ENCODE assay signal across 18 cellular contexts in genomic region chr3:74053970-74054369, GRCh38.
"Had no signal": no experiment of that assay in that cellular context is flagged by ENCODE, and none has a peak within 500 bp of the region (broad histone marks: within the 10 kb centered on the region; RNA-seq: fewer than 3 reads in every experiment).

No MANE protein-coding gene starts in this region.

- H3K27ac ChIP-seq: coronary artery, dorsolateral prefrontal cortex, esophagus muscularis mucosa, foreskin keratinocyte, gastroesophageal sphincter, heart right ventricle, left ventricle myocardium inferior, lower lobe of right lung had no signal

- ATAC-seq: foreskin keratinocyte; gastroesophageal sphincter; left colon; left lobe of liver; lower lobe of right lung; mucosa of descending colon; naive thymus-derived CD8-positive, alpha-beta T cell had no signal

- H3K9me3 ChIP-seq: esophagus muscularis mucosa, gastroesophageal sphincter, left ventricle myocardium inferior, lower lobe of right lung, mucosa of descending colon had no signal

- H3K36me3 ChIP-seq: esophagus muscularis mucosa, gastroesophageal sphincter, heart right ventricle, left ventricle myocardium inferior, lower lobe of right lung had no signal

- DNase-seq: dermis blood vessel endothelial cell; dorsolateral prefrontal cortex; effector CD4-positive, alpha-beta T cell; effector memory CD4-positive, alpha-beta T cell; foreskin keratinocyte; heart right ventricle; hippocampal formation; left colon; left ventricle myocardium inferior; lower lobe of right lung; mesenchymal stem cell; mucosa of descending colon; naive B cell; naive thymus-derived CD8-positive, alpha-beta T cell had no signal

- H3K27me3 ChIP-seq: dorsolateral prefrontal cortex, esophagus muscularis mucosa, foreskin keratinocyte, gastroesophageal sphincter, heart right ventricle had no signal

- H3K4me3 ChIP-seq: coronary artery, dorsolateral prefrontal cortex, esophagus muscularis mucosa, gastroesophageal sphincter, heart right ventricle, left ventricle myocardium inferior, lower lobe of right lung, mucosa of descending colon had no signal

- H3K4me1 ChIP-seq: esophagus muscularis mucosa, foreskin keratinocyte, gastroesophageal sphincter, heart right ventricle, left ventricle myocardium inferior, lower lobe of right lung had no signal
